In the genomic region with DNA sequence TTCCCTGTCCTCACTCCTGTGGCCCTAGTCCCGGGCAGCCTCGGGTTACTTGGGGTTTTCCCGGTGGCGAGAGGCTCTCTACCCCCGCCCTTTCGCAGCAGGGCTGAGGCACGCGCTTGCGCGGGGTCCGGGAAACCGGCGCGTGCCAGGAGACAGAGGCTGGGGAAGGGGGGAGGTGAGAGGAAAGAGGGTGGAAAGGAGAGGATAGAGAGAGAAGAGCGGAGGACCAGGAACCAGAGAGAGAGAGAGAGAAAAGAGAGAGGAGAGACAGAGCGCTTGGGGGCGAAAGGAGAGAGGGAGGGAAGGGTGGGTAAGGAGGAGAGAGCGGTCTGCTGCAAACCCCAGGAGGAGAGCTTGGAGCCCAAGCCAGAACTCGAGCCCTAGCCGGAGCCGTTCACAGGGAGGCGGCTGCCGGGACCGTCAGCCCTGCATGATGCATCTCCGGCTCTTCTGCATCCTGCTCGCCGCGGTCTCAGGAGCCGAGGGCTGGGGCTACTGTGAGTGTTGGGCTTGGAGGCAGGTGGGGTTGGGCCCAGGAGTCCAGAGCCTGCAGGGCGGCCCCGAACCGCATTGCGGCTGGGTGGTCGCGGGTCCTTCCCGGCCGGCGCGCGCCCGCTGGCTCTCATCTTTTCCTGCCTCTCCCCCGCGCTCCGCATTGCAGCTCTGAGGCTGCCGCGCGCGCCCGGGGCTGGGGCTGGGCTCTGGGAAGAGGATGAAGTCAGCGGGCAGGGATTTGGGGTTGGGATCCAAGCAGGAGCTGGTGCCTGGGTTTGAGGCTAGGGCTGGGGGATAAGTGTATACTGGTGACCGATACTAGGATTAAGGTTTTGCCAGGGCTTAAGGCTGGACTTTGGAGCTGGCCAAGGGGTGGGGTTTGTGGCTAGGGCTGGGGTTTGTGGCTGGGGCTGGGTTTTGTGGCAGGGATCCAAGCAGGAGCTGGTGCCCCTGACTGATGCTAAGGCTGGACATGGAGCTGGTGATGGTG, we compare ENCODE assay signal across 1 cellular context.
TF ChIP-seq lines count a peak whose summit lies in the region.

Gene CNTNAP1 (plus strand): TSS at position 132 of the 985 bp plus-strand sequence. CDS start 299 bp downstream, at position 431.

TF ChIP-seq in HepG2, 621 proteins besides CTCF, POLR2A, EP300 and RAD21 (continued from another document and continues in another):
- TF ChIP-seq ZNF556 (CRISPR knock-in tag; IDR thresholded peaks at IDR 0.05; ENCODE audit: borderline replicate concordance) (peak; percentile 43; the same call in 1 of the 2 replicates), NR2C2 (CRISPR knock-in tag; IDR thresholded peaks at IDR 0.05; ENCODE audit: borderline replicate concordance) (no peak), ZNF503 (CRISPR knock-in tag; IDR thresholded peaks at IDR 0.05) (no peak), ZNF549 (CRISPR knock-in tag; IDR thresholded peaks at IDR 0.05) (no peak), ZNF776 (CRISPR knock-in tag; IDR thresholded peaks at IDR 0.05) (peak; percentile 85), ZSCAN21 (CRISPR knock-in tag; IDR thresholded peaks at IDR 0.05; ENCODE audit: borderline replicate concordance) (peak; percentile 88), ZNF703 (CRISPR knock-in tag; IDR thresholded peaks at IDR 0.05; ENCODE audit: borderline replicate concordance) (no peak), HNF1A (IDR thresholded peaks at IDR 0.05; ENCODE audit: low read depth) (no peak), HNF1A (CRISPR knock-in tag; IDR thresholded peaks at IDR 0.05; ENCODE audit: borderline replicate concordance) (peak; percentile 3; the same call in 1 of the 2 replicates), RFX1 (IDR thresholded peaks at IDR 0.05) (no peak), MIER2 (CRISPR knock-in tag; IDR thresholded peaks at IDR 0.05) (0 out of 2 replicates have a peak, but pooled peaks have one; percentile 30), ERF (CRISPR knock-in tag; IDR thresholded peaks at IDR 0.05) (peak; percentile 45; the same call in 1 of the 2 replicates), FIP1L1 (IDR thresholded peaks at IDR 0.05; ENCODE audit: borderline replicate concordance, insufficient read depth, low read depth, low read length) (no peak; the same call in 1 of the 2 replicates), U2AF2 (IDR thresholded peaks at IDR 0.05; ENCODE audit: low read depth, low read length) (0 out of 2 replicates have a peak, but pooled peaks have one; percentile 28), ZNF564 (CRISPR knock-in tag; IDR thresholded peaks at IDR 0.05) (peak; percentile 39; the same call in 1 of the 2 replicates), PRDM10 (CRISPR knock-in tag; IDR thresholded peaks at IDR 0.05; ENCODE audit: low read depth) (no peak; the same call in 1 of the 2 replicates), ISX (CRISPR knock-in tag; conservative IDR thresholded peaks at IDR 0.05) (no peak), ZFY (CRISPR knock-in tag; IDR thresholded peaks at IDR 0.05) (peak; percentile 30; the same call in 1 of the 2 replicates), ZNF331 (CRISPR knock-in tag; IDR thresholded peaks at IDR 0.05) (peak; percentile 63; the same call in 1 of the 2 replicates), ZNF329 (CRISPR knock-in tag; IDR thresholded peaks at IDR 0.05; ENCODE audit: low read depth) (no peak), ZBTB21 (CRISPR knock-in tag; IDR thresholded peaks at IDR 0.05) (no peak), ZSCAN30 (CRISPR knock-in tag; IDR thresholded peaks at IDR 0.05) (no peak), ZNF552 (CRISPR knock-in tag; IDR thresholded peaks at IDR 0.05; ENCODE audit: borderline replicate concordance) (no peak), TOPORS (CRISPR knock-in tag; IDR thresholded peaks at IDR 0.05) (peak; percentile 75), PAWR (CRISPR knock-in tag; IDR thresholded peaks at IDR 0.05; ENCODE audit: borderline replicate concordance) (no peak), KDM6A (CRISPR knock-in tag; IDR thresholded peaks at IDR 0.05; ENCODE audit: low read depth) (no peak), CBX1 (IDR thresholded peaks at IDR 0.05; ENCODE audit: low read depth) (no peak), ZNF205 (CRISPR knock-in tag; IDR thresholded peaks at IDR 0.05) (no peak; the same call in 1 of the 2 replicates), ZNF790 (CRISPR knock-in tag; IDR thresholded peaks at IDR 0.05; ENCODE audit: borderline replicate concordance) (no peak), DBP (CRISPR knock-in tag; IDR thresholded peaks at IDR 0.05; ENCODE audit: not compliant biosample characterization) (no peak), SUZ12 (IDR thresholded peaks at IDR 0.05; ENCODE audit: low read depth, low read length) (no peak), ZNF720 (CRISPR knock-in tag; IDR thresholded peaks at IDR 0.05) (no peak), ZNF225 (CRISPR knock-in tag; IDR thresholded peaks at IDR 0.05) (no peak), RBFOX2 (IDR thresholded peaks at IDR 0.05; ENCODE audit: low read depth, low read length) (peak; percentile 69), ZNF674 (CRISPR knock-in tag; IDR thresholded peaks at IDR 0.05; ENCODE audit: low read depth) (no peak)
- TF ChIP-seq, protein P1, sequence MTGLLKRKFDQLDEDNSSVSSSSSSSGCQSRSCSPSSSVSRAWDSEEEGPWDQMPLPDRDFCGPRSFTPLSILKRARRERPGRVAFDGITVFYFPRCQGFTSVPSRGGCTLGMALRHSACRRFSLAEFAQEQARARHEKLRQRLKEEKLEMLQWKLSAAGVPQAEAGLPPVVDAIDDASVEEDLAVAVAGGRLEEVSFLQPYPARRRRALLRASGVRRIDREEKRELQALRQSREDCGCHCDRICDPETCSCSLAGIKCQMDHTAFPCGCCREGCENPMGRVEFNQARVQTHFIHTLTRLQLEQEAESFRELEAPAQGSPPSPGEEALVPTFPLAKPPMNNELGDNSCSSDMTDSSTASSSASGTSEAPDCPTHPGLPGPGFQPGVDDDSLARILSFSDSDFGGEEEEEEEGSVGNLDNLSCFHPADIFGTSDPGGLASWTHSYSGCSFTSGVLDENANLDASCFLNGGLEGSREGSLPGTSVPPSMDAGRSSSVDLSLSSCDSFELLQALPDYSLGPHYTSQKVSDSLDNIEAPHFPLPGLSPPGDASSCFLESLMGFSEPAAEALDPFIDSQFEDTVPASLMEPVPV (CRISPR knock-in tag; IDR thresholded peaks at IDR 0.05): 0 out of 2 replicates have a peak, but pooled peaks have one; percentile 56
- TF ChIP-seq, protein P2, sequence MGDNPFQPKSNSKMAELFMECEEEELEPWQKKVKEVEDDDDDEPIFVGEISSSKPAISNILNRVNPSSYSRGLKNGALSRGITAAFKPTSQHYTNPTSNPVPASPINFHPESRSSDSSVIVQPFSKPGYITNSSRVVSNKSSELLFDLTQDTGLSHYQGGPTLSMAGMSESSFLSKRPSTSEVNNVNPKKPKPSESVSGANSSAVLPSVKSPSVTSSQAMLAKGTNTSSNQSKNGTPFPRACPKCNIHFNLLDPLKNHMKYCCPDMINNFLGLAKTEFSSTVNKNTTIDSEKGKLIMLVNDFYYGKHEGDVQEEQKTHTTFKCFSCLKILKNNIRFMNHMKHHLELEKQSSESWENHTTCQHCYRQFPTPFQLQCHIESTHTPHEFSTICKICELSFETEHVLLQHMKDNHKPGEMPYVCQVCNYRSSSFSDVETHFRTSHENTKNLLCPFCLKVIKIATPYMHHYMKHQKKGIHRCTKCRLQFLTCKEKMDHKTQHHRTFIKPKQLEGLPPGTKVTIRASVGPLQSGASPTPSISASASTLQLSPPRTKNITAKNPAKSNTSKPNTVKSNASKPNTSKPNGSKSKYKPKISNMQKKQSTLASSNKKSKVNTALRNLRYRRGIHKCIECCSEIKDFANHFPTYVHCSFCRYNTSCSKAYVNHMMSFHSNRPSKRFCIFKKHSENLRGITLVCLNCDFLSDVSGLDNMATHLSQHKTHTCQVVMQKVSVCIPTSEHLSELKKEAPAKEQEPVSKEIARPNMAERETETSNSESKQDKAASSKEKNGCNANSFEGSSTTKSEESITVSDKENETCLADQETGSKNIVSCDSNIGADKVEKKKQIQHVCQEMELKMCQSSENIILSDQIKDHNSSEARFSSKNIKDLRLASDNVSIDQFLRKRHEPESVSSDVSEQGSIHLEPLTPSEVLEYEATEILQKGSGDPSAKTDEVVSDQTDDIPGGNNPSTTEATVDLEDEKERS (CRISPR knock-in tag; IDR thresholded peaks at IDR 0.05): no peak; the same call in 1 of the 2 replicates
- TF ChIP-seq, protein P3, sequence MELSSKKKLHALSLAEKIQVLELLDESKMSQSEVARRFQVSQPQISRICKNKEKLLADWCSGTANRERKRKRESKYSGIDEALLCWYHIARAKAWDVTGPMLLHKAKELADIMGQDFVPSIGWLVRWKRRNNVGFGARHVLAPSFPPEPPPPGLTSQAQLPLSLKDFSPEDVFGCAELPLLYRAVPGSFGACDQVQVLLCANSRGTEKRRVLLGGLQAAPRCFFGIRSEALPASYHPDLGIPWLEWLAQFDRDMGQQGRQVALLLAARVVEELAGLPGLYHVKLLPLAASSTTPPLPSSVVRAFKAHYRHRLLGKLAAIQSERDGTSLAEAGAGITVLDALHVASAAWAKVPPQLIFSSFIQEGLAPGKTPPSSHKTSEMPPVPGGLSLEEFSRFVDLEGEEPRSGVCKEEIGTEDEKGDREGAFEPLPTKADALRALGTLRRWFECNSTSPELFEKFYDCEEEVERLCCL (CRISPR knock-in tag; IDR thresholded peaks at IDR 0.05; ENCODE audit: borderline replicate concordance): no peak
- TF ChIP-seq, protein P4, sequence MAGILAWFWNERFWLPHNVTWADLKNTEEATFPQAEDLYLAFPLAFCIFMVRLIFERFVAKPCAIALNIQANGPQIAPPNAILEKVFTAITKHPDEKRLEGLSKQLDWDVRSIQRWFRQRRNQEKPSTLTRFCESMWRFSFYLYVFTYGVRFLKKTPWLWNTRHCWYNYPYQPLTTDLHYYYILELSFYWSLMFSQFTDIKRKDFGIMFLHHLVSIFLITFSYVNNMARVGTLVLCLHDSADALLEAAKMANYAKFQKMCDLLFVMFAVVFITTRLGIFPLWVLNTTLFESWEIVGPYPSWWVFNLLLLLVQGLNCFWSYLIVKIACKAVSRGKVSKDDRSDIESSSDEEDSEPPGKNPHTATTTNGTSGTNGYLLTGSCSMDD (CRISPR knock-in tag; IDR thresholded peaks at IDR 0.05): no peak
